Comparison of ENCODE assay signal across 24 cellular contexts in genomic region chr19:57789288-57789687, GRCh38.
"Had no signal": no experiment of that assay in that cellular context is flagged by ENCODE, and none has a peak within 500 bp of the region (broad histone marks: within the 10 kb centered on the region; RNA-seq: fewer than 3 reads in every experiment).

No MANE protein-coding gene starts in this region.

- H3K36me3 ChIP-seq: upper lobe of right lung, uterus had no signal

- H3K4me1 ChIP-seq: stomach, suprapubic skin, testis, thyroid gland, tibial artery, tibial nerve, transverse colon, upper lobe of left lung, upper lobe of right lung, uterus, vagina had no signal

- FAIRE-seq: urothelium cell line had no signal

- H3K27me3 ChIP-seq: stomach, suprapubic skin, testis, thyroid gland, tibial artery, tibial nerve, transverse colon, upper lobe of left lung, upper lobe of right lung, uterus, vagina had no signal

- H3K27ac ChIP-seq: stomach, suprapubic skin, testis, thoracic aorta, thyroid gland, tibial artery, tibial nerve, transverse colon, upper lobe of left lung, upper lobe of right lung, uterus, vagina had no signal

- DNase-seq: stimulated activated CD4-positive, alpha-beta T cell treated with anti-CD3 and anti-CD28 coated beads, Interleukin-2, amount 100 ng/mL, for 48 hours; stimulated activated CD4-positive, alpha-beta T cell treated with anti-CD3 and anti-CD28 coated beads, Interleukin-4, amount 100 ng/mL, for 1 hour; stimulated activated CD4-positive, alpha-beta T cell treated with anti-CD3 and anti-CD28 coated beads, Interleukin-4, amount 100 ng/mL, for 24 hours; stimulated activated CD4-positive, alpha-beta T cell treated with anti-CD3 and anti-CD28 coated beads, Interleukin-4, amount 100 ng/mL, for 4 hours; stimulated activated CD8-positive, alpha-beta memory T cell treated with anti-CD3 and anti-CD28 coated beads, Interleukin-4, amount 100 ng/mL, for 48 hours; stimulated activated naive B cell treated with anti-CD40 and anti-IgM and Interleukin-4, amounts not matched to agents 10 μg/mL and 1 μg/mL and 100 μg/mL, for 72 hours; stimulated activated naive CD4-positive, alpha-beta T cell; stimulated activated naive CD4-positive, alpha-beta T cell treated with Interleukin-2 at 50 U/mL for 16 hours; stimulated activated naive CD8-positive, alpha-beta T cell treated with anti-CD3 and anti-CD28 coated beads, Interleukin-15, amount 100 ng/mL, for 72 hours; stimulated activated naive CD8-positive, alpha-beta T cell treated with anti-CD3 and anti-CD28 coated beads, Interleukin-15, Interleukin-2, amounts not matched to agents 100 U/mL and 50 U/mL, for 24 hours; stomach; substantia nigra; testis; thyroid gland; tibial artery; transverse colon; upper lobe of left lung; upper lobe of right lung; uterus had no signal

- H3K9me3 ChIP-seq: testis, thyroid gland had no signal

- H3K4me3 ChIP-seq: stomach, suprapubic skin, testis, thoracic aorta, thyroid gland, tibial artery, tibial nerve, transverse colon, upper lobe of left lung, upper lobe of right lung, uterus, vagina had no signal
